Comparison of ENCODE assay signal across 1 cellular context in the genomic region with DNA sequence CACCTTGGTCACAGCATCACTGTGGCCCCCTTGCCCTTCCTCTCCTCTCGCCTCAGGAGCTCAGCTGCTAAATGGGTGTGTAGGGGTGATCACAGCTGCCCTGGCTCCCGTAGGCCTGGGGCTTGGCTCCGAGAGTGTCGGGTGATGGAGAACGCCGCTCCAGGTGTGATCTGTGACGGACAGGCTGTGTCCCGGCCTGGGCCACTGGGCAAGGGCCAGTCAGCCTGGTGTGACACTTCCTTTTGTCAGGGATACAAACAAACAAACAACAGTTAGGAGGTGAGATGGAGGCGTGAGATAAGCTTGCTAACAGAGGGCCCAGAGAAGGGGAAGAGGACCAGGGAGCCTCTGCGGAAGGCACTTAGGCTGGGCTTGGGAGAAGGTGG.
TF ChIP-seq lines count a peak whose summit lies in the region.

No MANE protein-coding gene starts in this region.

TF ChIP-seq in H1, 55 proteins besides CTCF, POLR2A, EP300 and RAD21:
- no peak for TF ChIP-seq SIN3A (conservative IDR thresholded peaks at IDR 0.05 in 1 of 2, IDR thresholded peaks at IDR 0.05 in 1 of 2; ENCODE audit: low read depth in 1 of 2, low read length in 2 of 2)
- TF ChIP-seq, protein P1, sequence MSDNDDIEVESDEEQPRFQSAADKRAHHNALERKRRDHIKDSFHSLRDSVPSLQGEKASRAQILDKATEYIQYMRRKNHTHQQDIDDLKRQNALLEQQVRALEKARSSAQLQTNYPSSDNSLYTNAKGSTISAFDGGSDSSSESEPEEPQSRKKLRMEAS (IDR thresholded peaks at IDR 0.05): no peak
- TF ChIP-seq RNF2 (IDR thresholded peaks at IDR 0.05; ENCODE audit: borderline replicate concordance, low read depth, low read length, missing control alignments, poor library complexity, severe bottlenecking): no peak
- TF ChIP-seq ZNF274 (IDR thresholded peaks at IDR 0.05; ENCODE audit: borderline replicate concordance, extremely low read depth, low read length): no peak
- no peak for TF ChIP-seq NANOG (IDR thresholded peaks at IDR 0.05; ENCODE audit: insufficient read depth, low read depth, low read length, poor library complexity, severe bottlenecking)
- TF ChIP-seq, protein P2, sequence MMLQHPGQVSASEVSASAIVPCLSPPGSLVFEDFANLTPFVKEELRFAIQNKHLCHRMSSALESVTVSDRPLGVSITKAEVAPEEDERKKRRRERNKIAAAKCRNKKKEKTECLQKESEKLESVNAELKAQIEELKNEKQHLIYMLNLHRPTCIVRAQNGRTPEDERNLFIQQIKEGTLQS (IDR thresholded peaks at IDR 0.05; ENCODE audit: insufficient read depth, low read depth, low read length): no peak
- no peak for TF ChIP-seq GTF2F1 (IDR thresholded peaks at IDR 0.05; ENCODE audit: borderline replicate concordance, low read depth, low read length)
- no peak for TF ChIP-seq SIX5 (IDR thresholded peaks at IDR 0.05; ENCODE audit: low read depth, low read length)
- no peak for TF ChIP-seq BACH1 (IDR thresholded peaks at IDR 0.05; ENCODE audit: low read length)
- TF ChIP-seq, protein P3, sequence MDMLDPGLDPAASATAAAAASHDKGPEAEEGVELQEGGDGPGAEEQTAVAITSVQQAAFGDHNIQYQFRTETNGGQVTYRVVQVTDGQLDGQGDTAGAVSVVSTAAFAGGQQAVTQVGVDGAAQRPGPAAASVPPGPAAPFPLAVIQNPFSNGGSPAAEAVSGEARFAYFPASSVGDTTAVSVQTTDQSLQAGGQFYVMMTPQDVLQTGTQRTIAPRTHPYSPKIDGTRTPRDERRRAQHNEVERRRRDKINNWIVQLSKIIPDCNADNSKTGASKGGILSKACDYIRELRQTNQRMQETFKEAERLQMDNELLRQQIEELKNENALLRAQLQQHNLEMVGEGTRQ (IDR thresholded peaks at IDR 0.05; ENCODE audit: low read length): no peak
- TF ChIP-seq HDAC2 (IDR thresholded peaks at IDR 0.05; ENCODE audit: borderline replicate concordance in 1 of 2, low read depth in 2 of 2, low read length in 2 of 2): no peak
- no peak for TF ChIP-seq POLR2AphosphoS5 (IDR thresholded peaks at IDR 0.05; ENCODE audit: low read depth, low read length)
- TF ChIP-seq KDM1A (IDR thresholded peaks at IDR 0.05; ENCODE audit: borderline replicate concordance, low read length): no peak
- TF ChIP-seq SIRT6 (IDR thresholded peaks at IDR 0.05; ENCODE audit: low read length): no peak
- no peak for TF ChIP-seq POU5F1 (IDR thresholded peaks at IDR 0.05; ENCODE audit: low read depth, low read length)
TF ChIP-seq in H1: peak in this region for 0.
